ENCODE assay signal across 1 cellular context in genomic region chr12:57093412-57094193, GRCh38.
A peak's percentile ranks its signal among the peaks of the same experiment; 100 is the strongest.
TF ChIP-seq lines count a peak whose summit lies in the region.

No MANE protein-coding gene starts in this region.

TF ChIP-seq in K562, 482 proteins besides CTCF, POLR2A, EP300 and RAD21 (continues in another document):
- peak; percentile 60; the same call in 1 of the 2 replicates for TF ChIP-seq POLR2AphosphoS5 (IDR thresholded peaks at IDR 0.05; ENCODE audit: control insufficient read depth, insufficient read depth, low read depth, low read length)
- peak; percentile 35; the same call in 1 of the 2 replicates for TF ChIP-seq CREM (IDR thresholded peaks at IDR 0.05; ENCODE audit: low read depth)
- TF ChIP-seq MAX (CRISPR knock-in tag; IDR thresholded peaks at IDR 0.05): 0 out of 2 replicates have a peak, but pooled peaks have one; percentile 27
- TF ChIP-seq CREB3 (tag; conservative IDR thresholded peaks at IDR 0.05; ENCODE audit: low read depth): no peak
- TF ChIP-seq CHD1 (IDR thresholded peaks at IDR 0.05; ENCODE audit: low read length): no peak
- TF ChIP-seq SMAD4 (CRISPR knock-in tag; conservative IDR thresholded peaks at IDR 0.05): 0 out of 2 replicates have a peak, but pooled peaks have one; percentile 15
- TF ChIP-seq KHSRP (IDR thresholded peaks at IDR 0.05): no peak
- peak; percentile 65; the same call in 1 of the 2 replicates for TF ChIP-seq C11orf30 (IDR thresholded peaks at IDR 0.05; ENCODE audit: low read depth)
- peak in 1 of 2 experiments; percentile 36; a peak in 1 of 4 replicates for TF ChIP-seq RCOR1 (IDR thresholded peaks at IDR 0.05; ENCODE audit: borderline replicate concordance in 1 of 2, low read depth in 2 of 2, low read length in 2 of 2)
- 0 out of 2 replicates have a peak, but pooled peaks have one; percentile 23 for TF ChIP-seq REST (CRISPR knock-in tag; IDR thresholded peaks at IDR 0.05; ENCODE audit: low read depth)
- TF ChIP-seq ARID1B (IDR thresholded peaks at IDR 0.05): no peak
- TF ChIP-seq SMC3 (conservative IDR thresholded peaks at IDR 0.05; ENCODE audit: insufficient read depth, low read depth, low read length): peak; percentile 69
- no peak for TF ChIP-seq HBP1 (CRISPR knock-in tag; IDR thresholded peaks at IDR 0.05)
- TF ChIP-seq, protein P1, sequence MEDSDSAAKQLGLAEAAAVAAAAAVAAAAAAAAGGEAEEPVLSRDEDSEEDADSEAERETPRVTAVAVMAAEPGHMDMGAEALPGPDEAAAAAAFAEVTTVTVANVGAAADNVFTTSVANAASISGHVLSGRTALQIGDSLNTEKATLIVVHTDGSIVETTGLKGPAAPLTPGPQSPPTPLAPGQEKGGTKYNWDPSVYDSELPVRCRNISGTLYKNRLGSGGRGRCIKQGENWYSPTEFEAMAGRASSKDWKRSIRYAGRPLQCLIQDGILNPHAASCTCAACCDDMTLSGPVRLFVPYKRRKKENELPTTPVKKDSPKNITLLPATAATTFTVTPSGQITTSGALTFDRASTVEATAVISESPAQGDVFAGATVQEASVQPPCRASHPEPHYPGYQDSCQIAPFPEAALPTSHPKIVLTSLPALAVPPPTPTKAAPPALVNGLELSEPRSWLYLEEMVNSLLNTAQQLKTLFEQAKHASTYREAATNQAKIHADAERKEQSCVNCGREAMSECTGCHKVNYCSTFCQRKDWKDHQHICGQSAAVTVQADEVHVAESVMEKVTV (CRISPR knock-in tag; IDR thresholded peaks at IDR 0.05): peak; percentile 74
- TF ChIP-seq USF1 (CRISPR knock-in tag; IDR thresholded peaks at IDR 0.05): 0 out of 2 replicates have a peak, but pooled peaks have one; percentile 12
- TF ChIP-seq MEIS2 (IDR thresholded peaks at IDR 0.05; ENCODE audit: partially characterized antibody): peak; percentile 58
- TF ChIP-seq MYNN (IDR thresholded peaks at IDR 0.05): peak; percentile 54; the same call in 1 of the 2 replicates
- no peak for TF ChIP-seq MYNN (CRISPR knock-in tag; IDR thresholded peaks at IDR 0.05)
- TF ChIP-seq, protein P2, sequence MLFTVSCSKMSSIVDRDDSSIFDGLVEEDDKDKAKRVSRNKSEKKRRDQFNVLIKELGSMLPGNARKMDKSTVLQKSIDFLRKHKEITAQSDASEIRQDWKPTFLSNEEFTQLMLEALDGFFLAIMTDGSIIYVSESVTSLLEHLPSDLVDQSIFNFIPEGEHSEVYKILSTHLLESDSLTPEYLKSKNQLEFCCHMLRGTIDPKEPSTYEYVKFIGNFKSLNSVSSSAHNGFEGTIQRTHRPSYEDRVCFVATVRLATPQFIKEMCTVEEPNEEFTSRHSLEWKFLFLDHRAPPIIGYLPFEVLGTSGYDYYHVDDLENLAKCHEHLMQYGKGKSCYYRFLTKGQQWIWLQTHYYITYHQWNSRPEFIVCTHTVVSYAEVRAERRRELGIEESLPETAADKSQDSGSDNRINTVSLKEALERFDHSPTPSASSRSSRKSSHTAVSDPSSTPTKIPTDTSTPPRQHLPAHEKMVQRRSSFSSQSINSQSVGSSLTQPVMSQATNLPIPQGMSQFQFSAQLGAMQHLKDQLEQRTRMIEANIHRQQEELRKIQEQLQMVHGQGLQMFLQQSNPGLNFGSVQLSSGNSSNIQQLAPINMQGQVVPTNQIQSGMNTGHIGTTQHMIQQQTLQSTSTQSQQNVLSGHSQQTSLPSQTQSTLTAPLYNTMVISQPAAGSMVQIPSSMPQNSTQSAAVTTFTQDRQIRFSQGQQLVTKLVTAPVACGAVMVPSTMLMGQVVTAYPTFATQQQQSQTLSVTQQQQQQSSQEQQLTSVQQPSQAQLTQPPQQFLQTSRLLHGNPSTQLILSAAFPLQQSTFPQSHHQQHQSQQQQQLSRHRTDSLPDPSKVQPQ (CRISPR knock-in tag; IDR thresholded peaks at IDR 0.05; ENCODE audit: borderline replicate concordance): no peak
- TF ChIP-seq ZC3H11A (IDR thresholded peaks at IDR 0.05; ENCODE audit: low read depth, low read length): no peak
- TF ChIP-seq HMBOX1 (IDR thresholded peaks at IDR 0.05): no peak
- TF ChIP-seq MAFG (tag; conservative IDR thresholded peaks at IDR 0.05): 0 out of 2 replicates have a peak, but pooled peaks have one; percentile 18
- TF ChIP-seq TAF1 (IDR thresholded peaks at IDR 0.05; ENCODE audit: control insufficient read depth, extremely low read depth, insufficient read depth, low read length, severe bottlenecking): peak; percentile 34
- TF ChIP-seq TFAP4 (CRISPR knock-in tag; IDR thresholded peaks at IDR 0.05; ENCODE audit: borderline replicate concordance): peak; percentile 66; the same call in 1 of the 2 replicates
- TF ChIP-seq MYC (IDR thresholded peaks at IDR 0.05; ENCODE audit: low read depth, low read length): peak; percentile 30; the same call in 1 of the 2 replicates
- TF ChIP-seq MYC (CRISPR knock-in tag; IDR thresholded peaks at IDR 0.05; ENCODE audit: borderline replicate concordance, low read depth): no peak
- TF ChIP-seq XRCC5 (IDR thresholded peaks at IDR 0.05; ENCODE audit: low read depth, low read length): 0 out of 2 replicates have a peak, but pooled peaks have one; percentile 28
- TF ChIP-seq SNRNP70 (optimal IDR thresholded peaks at IDR 0.05; ENCODE audit: low read depth, low read length): no peak
- 0 out of 4 replicates have a peak, but pooled peaks have one; percentile 11 to 46 for TF ChIP-seq TEAD1 (CRISPR knock-in tag; IDR thresholded peaks at IDR 0.05)
- TF ChIP-seq RBFOX2 (IDR thresholded peaks at IDR 0.05; ENCODE audit: low read depth, low read length): peak; percentile 68
- TF ChIP-seq, protein P3, sequence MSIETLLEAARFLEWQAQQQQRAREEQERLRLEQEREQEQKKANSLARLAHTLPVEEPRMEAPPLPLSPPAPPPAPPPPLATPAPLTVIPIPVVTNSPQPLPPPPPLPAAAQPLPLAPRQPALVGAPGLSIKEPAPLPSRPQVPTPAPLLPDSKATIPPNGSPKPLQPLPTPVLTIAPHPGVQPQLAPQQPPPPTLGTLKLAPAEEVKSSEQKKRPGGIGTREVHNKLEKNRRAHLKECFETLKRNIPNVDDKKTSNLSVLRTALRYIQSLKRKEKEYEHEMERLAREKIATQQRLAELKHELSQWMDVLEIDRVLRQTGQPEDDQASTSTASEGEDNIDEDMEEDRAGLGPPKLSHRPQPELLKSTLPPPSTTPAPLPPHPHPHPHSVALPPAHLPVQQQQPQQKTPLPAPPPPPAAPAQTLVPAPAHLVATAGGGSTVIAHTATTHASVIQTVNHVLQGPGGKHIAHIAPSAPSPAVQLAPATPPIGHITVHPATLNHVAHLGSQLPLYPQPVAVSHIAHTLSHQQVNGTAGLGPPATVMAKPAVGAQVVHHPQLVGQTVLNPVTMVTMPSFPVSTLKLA (conservative IDR thresholded peaks at IDR 0.05): 0 out of 4 replicates have a peak, but pooled peaks of 1 of the 2 experiments have one; percentile 18
- TF ChIP-seq RB1 (IDR thresholded peaks at IDR 0.05; ENCODE audit: low read depth): peak; percentile 54; the same call in 1 of the 2 replicates
- TF ChIP-seq KLF10 (CRISPR knock-in tag; IDR thresholded peaks at IDR 0.05): no peak
- TF ChIP-seq IRF9 (tag; IDR thresholded peaks at IDR 0.05): no peak
- peak; percentile 44; the same call in 1 of the 2 replicates for TF ChIP-seq PKNOX1 (IDR thresholded peaks at IDR 0.05)
- peak in 1 of 2 experiments; percentile 41; a peak in 1 of 4 replicates for TF ChIP-seq HDAC1 (IDR thresholded peaks at IDR 0.05)
- peak; percentile 66 for TF ChIP-seq ARHGAP35 (IDR thresholded peaks at IDR 0.05; ENCODE audit: partially characterized antibody)
- TF ChIP-seq SP1 (CRISPR knock-in tag; IDR thresholded peaks at IDR 0.05): 0 out of 2 replicates have a peak, but pooled peaks have one; percentile 29
- TF ChIP-seq SIX5 (IDR thresholded peaks at IDR 0.05; ENCODE audit: borderline replicate concordance in 1 of 2, insufficient read depth in 1 of 2, low read depth in 1 of 2, low read length in 2 of 2): no peak
- TF ChIP-seq SMARCA5 (IDR thresholded peaks at IDR 0.05): 0 out of 2 replicates have a peak, but pooled peaks have one; percentile 47
